In genomic region chr12:54257332-54257731, GRCh38 we compare ENCODE assay signal across 19 cellular contexts. TPM values are rescaled to one million over a fixed set of nuclear protein-coding genes. Genes with fewer than 3 reads are reported as not detected.
DNase-seq lines count a peak whose midpoint lies in the region; ATAC-seq, FAIRE-seq and TF ChIP-seq lines count a peak whose summit lies in the region.
"Had no signal": no experiment of that assay in that cellular context is flagged by ENCODE, and none has a peak within 500 bp of the region (broad histone marks: within the 10 kb centered on the region; RNA-seq: fewer than 3 reads in every experiment).

No MANE protein-coding gene starts in this region.

- peak overlapping the region; percentile 15 for H3K27ac Mint-ChIP-seq in T-helper 2 cell treated with Interferon-gamma antibody and Interleukin-4, amounts not matched to agents 5 μg/mL and 100 μg/mL, for 36 hours
- H3K27ac Mint-ChIP-seq: activated CD8-positive, alpha-beta memory T cell treated with anti-CD3 and anti-CD28 coated beads, Interleukin-2, amount 10 ng/mL, durations not matched to agents 7 days and 5 days had no signal

- no peak for FAIRE-seq in GM12892 (lab: Jason Lieb, UNC)
- FAIRE-seq: D721Med had no signal

- H3K9me3 Mint-ChIP-seq in T-helper 2 cell treated with Interferon-gamma antibody and Interleukin-4, amounts not matched to agents 5 μg/mL and 100 μg/mL, for 36 hours: no peaks in the 10 kb centered on the region

- H3K4me3 Mint-ChIP-seq in T-helper 2 cell treated with Interferon-gamma antibody and Interleukin-4, amounts not matched to agents 5 μg/mL and 100 μg/mL, for 36 hours: no peak overlapping the region
- H3K4me3 Mint-ChIP-seq: activated CD8-positive, alpha-beta memory T cell treated with anti-CD3 and anti-CD28 coated beads, Interleukin-2, amount 10 ng/mL, durations not matched to agents 7 days and 5 days had no signal

- DNase-seq in T-helper 2 cell treated with Interferon-gamma antibody and Interleukin-4, amounts not matched to agents 5 μg/mL and 100 μg/mL, for 36 hours (ENCODE audit: low spot score): no peak
- DNase-seq in T-helper 2 cell (no peak), kidney tubule cell (ENCODE audit: low spot score) (peak; percentile 33), GM12892 (ENCODE audit: insufficient read length) (no peak), AML-193 (lab: John Stamatoyannopoulos, UW) (no peak)
- DNase-seq: activated CD8-positive, alpha-beta memory T cell treated with anti-CD3 and anti-CD28 coated beads, Interleukin-2, amount 10 ng/mL, durations not matched to agents 7 days and 5 days; effector CD4-positive, alpha-beta T cell; gastrocnemius medialis; KG1; left colon; NCI-H1694 treated with DMSO at 0.1 percent for 48 hours; NCI-H748 treated with DMSO at 0.1 percent for 48 hours; occipital lobe; stimulated activated CD4-positive, alpha-beta T cell treated with anti-CD3 and anti-CD28 coated beads, Interleukin-12 subunit alpha, Interleukin-12 subunit beta, amount 100 ng/mL, for 4 hours; transverse colon had no signal

- ATAC-seq in HG02759 (IDR thresholded peaks at IDR 0.05; ENCODE audit: unreplicated experiment): no peak
- ATAC-seq: activated CD8-positive, alpha-beta memory T cell treated with anti-CD3 and anti-CD28 coated beads, Interleukin-2, amount 10 ng/mL, durations not matched to agents 7 days and 5 days; gastrocnemius medialis; left colon had no signal

- TF ChIP-seq POLR2A in GM12892 (IDR thresholded peaks at IDR 0.05; ENCODE audit: low read depth, low read length): no peak

- peaks cover 22% of the 10 kb centered on the region for H3K4me1 Mint-ChIP-seq in T-helper 2 cell treated with Interferon-gamma antibody and Interleukin-4, amounts not matched to agents 5 μg/mL and 100 μg/mL, for 36 hours (ENCODE audit: low read depth)

- no peaks in the 10 kb centered on the region for H3K27me3 Mint-ChIP-seq in T-helper 2 cell treated with Interferon-gamma antibody and Interleukin-4, amounts not matched to agents 5 μg/mL and 100 μg/mL, for 36 hours (ENCODE audit: low read depth)
- H3K27me3 Mint-ChIP-seq: activated CD8-positive, alpha-beta memory T cell treated with anti-CD3 and anti-CD28 coated beads, Interleukin-2, amount 10 ng/mL, durations not matched to agents 7 days and 5 days had no signal

- H3K27ac ChIP-seq in angular gyrus (ENCODE audit: low read depth, low read length): peak overlapping the region; percentile 80
- peak overlapping the region; percentile 68 for H3K27ac ChIP-seq in temporal lobe (ENCODE audit: low read depth, low read length)
- H3K27ac ChIP-seq: gastrocnemius medialis had no signal

- H3K36me3 Mint-ChIP-seq in T-helper 2 cell treated with Interferon-gamma antibody and Interleukin-4, amounts not matched to agents 5 μg/mL and 100 μg/mL, for 36 hours (ENCODE audit: low read depth): peaks cover 34% of the 10 kb centered on the region

RNA-seq across cellular contexts. Expression of gene CBX5, which starts 22.6 kb away (rescaled TPM):
- total RNA-seq in temporal lobe: 114 TPM
- polyA plus RNA-seq in GM12892 (2012; ENCODE audit: missing spikeins): 57.7 TPM

RNA-seq across cellular contexts. Expression of gene HNRNPA1, which starts 23.2 kb away (rescaled TPM):
- total RNA-seq in temporal lobe: 627 TPM
- 1,882 TPM for polyA plus RNA-seq in GM12892 (2012; ENCODE audit: missing spikeins)

RNA-seq across cellular contexts. Expression of gene NFE2, which starts 43.5 kb away (rescaled TPM):
- total RNA-seq in temporal lobe: 0.98 TPM
- polyA plus RNA-seq in GM12892 (2012; ENCODE audit: missing spikeins): 0.28 TPM
- total RNA-seq: activated CD8-positive, alpha-beta memory T cell treated with anti-CD3 and anti-CD28 coated beads, Interleukin-2, amount 10 ng/mL, durations not matched to agents 7 days and 5 days; transverse colon had no signal
